26 cellular contexts compared by ENCODE assay signal in genomic region chr9:135439916-135440315, GRCh38.
"Had no signal": no experiment of that assay in that cellular context is flagged by ENCODE, and none has a peak within 500 bp of the region (broad histone marks: within the 10 kb centered on the region; RNA-seq: fewer than 3 reads in every experiment).

No MANE protein-coding gene starts in this region.

- H3K9me3 ChIP-seq: SJSA1, SK-N-SH had no signal

- H3K27ac ChIP-seq: PC-9, SJSA1 had no signal

- DNase-seq: Kasumi-1, MG63, NCI-H1048, NCI-H1092 treated with DMSO at 0.1 percent for 48 hours, NCI-H1105 treated with DMSO at 0.1 percent for 48 hours, NCI-H1436, NCI-H1694, NCI-H187, NCI-H2029 treated with DMSO at 0.1 percent for 48 hours, NCI-H2081 treated with DMSO at 0.1 percent for 48 hours, NCI-H2107, NCI-H2171, NCI-H226, NCI-H446 treated with DMSO at 0.1 percent for 48 hours, NCI-H510A, NCI-H526, NCI-H69, NCI-H748 treated with DMSO at 0.1 percent for 48 hours, PC-9, Right ventricle myocardium superior, SHP77 treated with DMSO at 0.1 percent for 48 hours, SK-N-SH, SW 1271 had no signal

- FAIRE-seq: RCC 7860 had no signal

- H3K4me3 ChIP-seq: MG63, PC-9, SJSA1 had no signal

- H3K9ac ChIP-seq: SK-N-SH had no signal

- ATAC-seq: Panc1 had no signal

- H3K4me1 ChIP-seq: SJSA1 had no signal

- H3K4me2 ChIP-seq: SK-N-SH had no signal

- H3K36me3 ChIP-seq: MG63, SJSA1 had no signal

- H3K27me3 ChIP-seq: SJSA1 had no signal

- H2AFZ ChIP-seq: PC-9 had no signal
